ENCODE assay signal across 8 cellular contexts in the genomic region with DNA sequence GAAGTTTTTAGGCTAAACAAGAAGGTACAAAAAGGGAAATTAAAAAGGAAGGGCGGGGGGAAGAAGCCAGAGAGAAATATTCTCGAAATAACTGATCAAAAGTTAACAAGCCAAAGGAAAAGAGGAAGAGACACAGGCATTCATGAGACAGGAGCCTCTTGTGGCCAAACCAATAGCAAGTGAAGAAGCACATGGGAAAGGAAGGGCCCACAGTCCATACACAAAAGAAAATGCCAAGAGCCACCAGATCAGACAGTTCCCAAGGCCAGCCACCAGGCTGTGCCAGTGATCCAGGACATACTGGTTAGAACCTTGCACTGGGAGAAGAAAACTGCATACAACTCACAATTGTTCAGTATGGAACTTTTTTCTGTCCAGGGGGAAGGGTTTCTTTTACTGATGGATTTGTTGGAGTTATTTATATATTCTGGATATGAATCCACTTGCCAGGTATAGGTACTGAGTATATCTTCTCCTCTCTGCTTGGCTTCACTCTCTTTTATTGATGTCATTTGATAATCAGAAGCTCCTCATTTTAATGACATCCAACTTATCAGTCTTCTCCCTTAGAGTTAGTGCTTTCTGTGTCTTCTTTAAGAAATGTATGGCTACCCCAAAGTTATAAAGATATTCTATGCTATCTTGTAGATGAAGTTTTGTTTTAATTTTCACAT.
DNase-seq lines count a peak whose midpoint lies in the region; ATAC-seq and TF ChIP-seq lines count a peak whose summit lies in the region.

No MANE protein-coding gene starts in this region.

- H3K27me3 ChIP-seq in HL-60 (ENCODE audit: insufficient read depth, poor library complexity, severe bottlenecking) (no peaks in the 10 kb centered on the region), tibial artery (no peaks in the 10 kb centered on the region)

- no peak overlapping the region for H3K4me3 ChIP-seq in HL-60 (replicated peaks; ENCODE audit: insufficient read depth, low read length)
- no peak overlapping the region for H3K4me3 ChIP-seq in fibroblast of pulmonary artery (replicated peaks; ENCODE audit: low read depth, low read length)
- H3K4me3 ChIP-seq in tibial artery, result no peak overlapping the region

- no peak overlapping the region for H3K4me3 Mint-ChIP-seq in nephron

- H3K27ac ChIP-seq in HL-60 (replicated peaks) (peak overlapping the region; percentile 84), tibial artery (peak overlapping the region; percentile 13 to 100)

- TF ChIP-seq CTCF in HL-60 (IDR thresholded peaks at IDR 0.05; ENCODE audit: insufficient read depth, low read length), result peak; percentile 92
- TF ChIP-seq CTCF in fibroblast of pulmonary artery (IDR thresholded peaks at IDR 0.05; ENCODE audit: low read length, missing control alignments), result peak; percentile 98
- TF ChIP-seq CTCF in nephron (IDR thresholded peaks at IDR 0.05; ENCODE audit: unreplicated experiment in 3 of 3), result peak; percentile 50 to 79 (median 64)
- peak; percentile 89 to 92 for TF ChIP-seq CTCF in tibial artery (IDR thresholded peaks at IDR 0.05)

- DNase-seq in AG20443 (ENCODE audit: low spot score), result peak; percentile 87
- DNase-seq in HL-60 (ENCODE audit: low read depth in 1 of 2, low spot score in 1 of 2), result peak; percentile 90 to 94
- DNase-seq in OCI-M2 (lab: John Stamatoyannopoulos, UW; ENCODE audit: unreplicated experiment), result peak; percentile 65
- DNase-seq in activated T-helper 9 cell treated with anti-CD3 and anti-CD28 coated beads, Interleukin-2, amount 50 U/mL, for 16 hours (ENCODE audit: low read depth), result peak; percentile 46
- DNase-seq in fibroblast of pulmonary artery (ENCODE audit: low read depth), result peak; percentile 93
- DNase-seq in tibial artery, result peak; percentile 86 to 89

- no peaks in the 10 kb centered on the region for H3K36me3 Mint-ChIP-seq in nephron (ENCODE audit: low read depth)

- peaks cover 0 to 92% (median 65%) of the 10 kb centered on the region in 4 donors for H3K4me1 ChIP-seq in tibial artery

- intact Hi-C loops in tibial artery (cut with DNase I; ENCODE audit: low total_unique reads), result loop anchor here (5.0 kb wide), 1 partner anchor 134 kb away; no protein-coding TSS in a partner anchor

- peak; percentile 27 for ATAC-seq in GM18870 (IDR thresholded peaks at IDR 0.05; ENCODE audit: unreplicated experiment)

- H3K9me3 ChIP-seq in tibial artery, result no peaks in the 10 kb centered on the region

- peaks cover 6% of the 10 kb centered on the region for H3K4me1 Mint-ChIP-seq in nephron

- H3K36me3 ChIP-seq in tibial artery, result no peaks in the 10 kb centered on the region

- no peak overlapping the region for H3K27ac Mint-ChIP-seq in nephron

- peaks cover 5% of the 10 kb centered on the region for H3K27me3 Mint-ChIP-seq in nephron (ENCODE audit: low read depth)

- H3K9me3 Mint-ChIP-seq in nephron, result no peaks in the 10 kb centered on the region
